ENCODE assay signal across 31 cellular contexts in genomic region chr2:36849265-36849664, GRCh38.
"Had no signal": no experiment of that assay in that cellular context is flagged by ENCODE, and none has a peak within 500 bp of the region (broad histone marks: within the 10 kb centered on the region; RNA-seq: fewer than 3 reads in every experiment).

No MANE protein-coding gene starts in this region.

- H3K4me3 ChIP-seq: neural progenitor cell, ovary, psoas muscle, skin epidermis, smooth muscle cell, spleen, suprapubic skin, testis, tibial artery, transverse colon, upper lobe of right lung, uterus had no signal

- H3K4me3 Mint-ChIP-seq: natural killer cell; nephron; neural progenitor cell; stimulated activated memory B cell treated with anti-CD40 and anti-IgM and Interleukin-4, amounts not matched to agents 10 μg/mL and 1 μg/mL and 100 μg/mL, for 72 hours; stimulated activated naive CD8-positive, alpha-beta T cell treated with anti-CD3 and anti-CD28 coated beads, Interleukin-15, amount 100 ng/mL, for 72 hours; type B pancreatic cell had no signal

- H3K9me3 ChIP-seq: ovary, psoas muscle, spleen, suprapubic skin, testis, tibial artery, transverse colon, upper lobe of right lung, uterus had no signal

- H3K27ac Mint-ChIP-seq: natural killer cell; nephron; neural progenitor cell; progenitor cell of endocrine pancreas; stimulated activated memory B cell treated with anti-CD40 and anti-IgM and Interleukin-4, amounts not matched to agents 10 μg/mL and 1 μg/mL and 100 μg/mL, for 72 hours; stimulated activated naive CD8-positive, alpha-beta T cell treated with anti-CD3 and anti-CD28 coated beads, Interleukin-15, amount 100 ng/mL, for 72 hours; type B pancreatic cell had no signal

- DNase-seq: natural killer cell; occipital lobe; ovary; posterior cingulate gyrus; psoas muscle; right cardiac atrium; spleen; stimulated activated CD4-positive, alpha-beta T cell treated with anti-CD3 and anti-CD28 coated beads, Interleukin-12 subunit alpha, Interleukin-12 subunit beta, amount 100 ng/mL, for 4 hours; stimulated activated CD4-positive, alpha-beta T cell treated with anti-CD3 and anti-CD28 coated beads, Interleukin-1b, Interleukin-23, amount 100 ng/mL, for 48 hours; stimulated activated CD4-positive, alpha-beta T cell treated with anti-CD3 and anti-CD28 coated beads, Interleukin-4, amount 100 ng/mL, for 1 hour; stimulated activated CD4-positive, alpha-beta T cell treated with anti-CD3 and anti-CD28 coated beads, Interleukin-4, amount 100 ng/mL, for 4 hours; stimulated activated CD8-positive, alpha-beta memory T cell treated with anti-CD3 and anti-CD28 coated beads, Interleukin-4, amount 100 ng/mL, for 48 hours; stimulated activated naive CD4-positive, alpha-beta T cell; stimulated activated naive CD8-positive, alpha-beta T cell treated with anti-CD3 and anti-CD28 coated beads, Interleukin-15, amount 100 ng/mL, for 72 hours; stimulated activated naive CD8-positive, alpha-beta T cell treated with anti-CD3 and anti-CD28 coated beads, Interleukin-15, Interleukin-2, amounts not matched to agents 100 U/mL and 50 U/mL, for 24 hours; substantia nigra; testis; tibial artery; transverse colon; upper lobe of right lung; uterus had no signal

- ATAC-seq: natural killer cell; psoas muscle; right cardiac atrium; sciatic nerve; stimulated activated memory B cell treated with anti-CD40 and anti-IgM and Interleukin-4, amounts not matched to agents 10 μg/mL and 1 μg/mL and 100 μg/mL, for 72 hours; stimulated activated naive CD8-positive, alpha-beta T cell treated with anti-CD3 and anti-CD28 coated beads, Interleukin-15, amount 100 ng/mL, for 72 hours; stimulated activated naive CD8-positive, alpha-beta T cell treated with anti-CD3 and anti-CD28 coated beads, Interleukin-15, Interleukin-2, amounts not matched to agents 100 U/mL and 50 U/mL, for 24 hours; upper lobe of right lung had no signal

- H3K27me3 Mint-ChIP-seq: progenitor cell of endocrine pancreas; stimulated activated memory B cell treated with anti-CD40 and anti-IgM and Interleukin-4, amounts not matched to agents 10 μg/mL and 1 μg/mL and 100 μg/mL, for 72 hours; stimulated activated naive CD8-positive, alpha-beta T cell treated with anti-CD3 and anti-CD28 coated beads, Interleukin-15, amount 100 ng/mL, for 72 hours; type B pancreatic cell had no signal

- H3K27me3 ChIP-seq: neural progenitor cell, ovary, spleen, suprapubic skin, testis, tibial artery, transverse colon, upper lobe of right lung, uterus had no signal

- H2AFZ ChIP-seq: neural progenitor cell, parathyroid adenoma had no signal

- H3K36me3 ChIP-seq: neural progenitor cell, ovary, uterus had no signal

- H3K27ac ChIP-seq: neural progenitor cell, ovary, parathyroid adenoma, psoas muscle, skin epidermis, spleen, suprapubic skin, testis, tibial artery, transverse colon, upper lobe of right lung, uterus had no signal

- H3K4me1 Mint-ChIP-seq: nephron; neural progenitor cell; stimulated activated memory B cell treated with anti-CD40 and anti-IgM and Interleukin-4, amounts not matched to agents 10 μg/mL and 1 μg/mL and 100 μg/mL, for 72 hours; stimulated activated naive CD8-positive, alpha-beta T cell treated with anti-CD3 and anti-CD28 coated beads, Interleukin-15, amount 100 ng/mL, for 72 hours had no signal

- H3K79me2 ChIP-seq: parathyroid adenoma had no signal

- H3K9me3 Mint-ChIP-seq: natural killer cell; nephron; neural progenitor cell; stimulated activated memory B cell treated with anti-CD40 and anti-IgM and Interleukin-4, amounts not matched to agents 10 μg/mL and 1 μg/mL and 100 μg/mL, for 72 hours; stimulated activated naive CD8-positive, alpha-beta T cell treated with anti-CD3 and anti-CD28 coated beads, Interleukin-15, amount 100 ng/mL, for 72 hours; type B pancreatic cell had no signal

- H3K9ac ChIP-seq: neural progenitor cell, parathyroid adenoma had no signal

- H3K4me2 ChIP-seq: neural progenitor cell, smooth muscle cell had no signal

- H3K4me1 ChIP-seq: neural progenitor cell, parathyroid adenoma, psoas muscle, spleen, suprapubic skin, testis, tibial artery, transverse colon, upper lobe of right lung, uterus had no signal
